1 cellular context compared by ENCODE assay signal in the genomic region with DNA sequence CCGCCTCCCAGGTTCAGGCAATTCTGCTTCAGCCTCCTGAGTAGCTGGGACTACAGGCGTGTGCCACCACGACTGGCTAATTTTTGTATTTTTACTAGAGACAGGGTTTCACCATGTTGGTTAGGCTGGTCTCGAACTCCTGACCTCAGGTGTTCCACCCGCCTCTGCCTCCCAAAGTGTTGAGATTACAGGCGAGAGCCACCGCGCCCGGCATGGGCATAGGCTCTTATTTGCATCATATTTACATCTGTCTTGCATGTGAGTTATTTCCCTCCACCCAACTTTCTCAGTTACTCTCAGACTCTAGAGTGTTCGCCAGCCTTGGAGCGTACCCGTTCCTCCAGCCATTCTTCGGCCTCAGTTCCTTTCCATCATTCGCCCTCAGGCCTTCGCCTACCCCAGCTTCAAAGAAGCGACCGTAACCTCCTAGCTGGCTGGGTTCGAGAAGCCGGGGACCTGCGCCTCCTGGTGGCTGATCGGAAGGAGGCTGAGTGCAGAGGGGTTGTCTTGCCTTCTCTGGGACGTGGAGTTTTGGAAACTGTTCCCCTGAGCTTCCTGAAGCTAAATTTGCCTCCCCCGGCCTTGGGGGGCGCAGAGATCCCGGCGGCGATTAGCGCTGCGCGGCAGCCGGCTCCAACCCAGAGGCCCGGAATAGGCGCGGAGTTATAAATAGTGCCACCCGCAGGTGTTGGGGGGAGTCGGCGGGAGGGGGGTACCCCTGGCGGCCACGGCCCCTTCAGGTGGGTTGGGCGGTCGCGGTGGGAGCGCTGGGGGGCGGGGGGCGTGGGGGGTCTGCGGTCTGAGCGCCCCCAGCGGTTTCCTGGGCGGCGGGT.
TF ChIP-seq lines count a peak whose summit lies in the region.

No MANE protein-coding gene starts in this region.

TF ChIP-seq in endothelial cell of umbilical vein, 7 proteins besides CTCF, POLR2A, EP300 and RAD21:
- TF ChIP-seq, protein P1, sequence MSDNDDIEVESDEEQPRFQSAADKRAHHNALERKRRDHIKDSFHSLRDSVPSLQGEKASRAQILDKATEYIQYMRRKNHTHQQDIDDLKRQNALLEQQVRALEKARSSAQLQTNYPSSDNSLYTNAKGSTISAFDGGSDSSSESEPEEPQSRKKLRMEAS (IDR thresholded peaks at IDR 0.05; ENCODE audit: insufficient read depth, insufficient read length), result no peak
- TF ChIP-seq FOS (IDR thresholded peaks at IDR 0.05; ENCODE audit: borderline replicate concordance, insufficient read depth, low read length) (no peak), GATA2 (IDR thresholded peaks at IDR 0.05; ENCODE audit: insufficient read depth, insufficient read length, low read depth, low read length) (no peak), MYC (IDR thresholded peaks at IDR 0.05; ENCODE audit: low read depth, low read length) (no peak), POLR2AphosphoS5 (IDR thresholded peaks at IDR 0.05; ENCODE audit: insufficient read depth, low read depth, low read length) (no peak), JUN (IDR thresholded peaks at IDR 0.05; ENCODE audit: borderline replicate concordance, insufficient read depth, insufficient read length, low read depth) (no peak), EZH2 (IDR thresholded peaks at IDR 0.05; ENCODE audit: borderline replicate concordance, low read depth, low read length, severe bottlenecking) (no peak)
